2 cellular contexts compared by ENCODE assay signal in the genomic region with DNA sequence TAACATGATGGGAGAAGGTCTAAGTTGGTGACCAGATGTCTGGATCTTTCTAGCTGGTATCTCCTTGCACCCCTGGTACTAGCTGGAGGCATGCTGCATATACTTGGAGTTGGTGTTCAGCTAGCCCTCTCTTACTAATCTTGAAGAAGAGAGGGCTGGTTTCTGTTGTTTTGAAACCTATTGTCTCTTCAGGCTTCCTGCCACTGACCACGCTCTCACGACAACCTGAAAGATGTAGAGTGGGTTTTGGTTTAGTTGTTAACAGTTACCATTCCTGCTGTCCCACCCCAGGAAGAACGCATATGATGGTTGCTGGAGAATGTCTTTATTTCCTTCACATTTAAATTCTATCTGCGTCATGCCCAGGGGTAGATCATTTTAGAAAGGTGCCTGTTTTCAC.
TF ChIP-seq lines count a peak whose summit lies in the region.

No MANE protein-coding gene starts in this region.

TF ChIP-seq in SK-N-SH, 30 proteins besides CTCF, POLR2A, EP300 and RAD21 (continued from another document):
- no peak for TF ChIP-seq TCF12 (IDR thresholded peaks at IDR 0.05)
- no peak for TF ChIP-seq POLR2AphosphoS5 (IDR thresholded peaks at IDR 0.05; ENCODE audit: low read depth, low read length)

TF ChIP-seq in SK-N-SH treated with all-trans-retinoic acid at 6 μM for 48 hours, 23 proteins besides CTCF, POLR2A, EP300 and RAD21 (continued from another document):
- TF ChIP-seq RARB (CRISPR knock-in tag; IDR thresholded peaks at IDR 0.05) (no peak), ISL1 (CRISPR knock-in tag; IDR thresholded peaks at IDR 0.05) (no peak), SNAI2 (CRISPR knock-in tag; IDR thresholded peaks at IDR 0.05) (no peak), ZNF565 (CRISPR knock-in tag; conservative IDR thresholded peaks at IDR 0.05; ENCODE audit: low read depth) (no peak), ARNTL (CRISPR knock-in tag; IDR thresholded peaks at IDR 0.05; ENCODE audit: borderline replicate concordance, low read depth) (no peak), ZNF8 (CRISPR knock-in tag; IDR thresholded peaks at IDR 0.05) (no peak), ZFP30 (CRISPR knock-in tag; IDR thresholded peaks at IDR 0.05) (no peak)
- TF ChIP-seq, protein P1, sequence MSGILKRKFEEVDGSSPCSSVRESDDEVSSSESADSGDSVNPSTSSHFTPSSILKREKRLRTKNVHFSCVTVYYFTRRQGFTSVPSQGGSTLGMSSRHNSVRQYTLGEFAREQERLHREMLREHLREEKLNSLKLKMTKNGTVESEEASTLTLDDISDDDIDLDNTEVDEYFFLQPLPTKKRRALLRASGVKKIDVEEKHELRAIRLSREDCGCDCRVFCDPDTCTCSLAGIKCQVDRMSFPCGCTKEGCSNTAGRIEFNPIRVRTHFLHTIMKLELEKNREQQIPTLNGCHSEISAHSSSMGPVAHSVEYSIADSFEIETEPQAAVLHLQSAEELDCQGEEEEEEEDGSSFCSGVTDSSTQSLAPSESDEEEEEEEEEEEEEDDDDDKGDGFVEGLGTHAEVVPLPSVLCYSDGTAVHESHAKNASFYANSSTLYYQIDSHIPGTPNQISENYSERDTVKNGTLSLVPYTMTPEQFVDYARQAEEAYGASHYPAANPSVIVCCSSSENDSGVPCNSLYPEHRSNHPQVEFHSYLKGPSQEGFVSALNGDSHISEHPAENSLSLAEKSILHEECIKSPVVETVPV (CRISPR knock-in tag; IDR thresholded peaks at IDR 0.05): no peak
